Comparison of ENCODE assay signal across 22 cellular contexts in the genomic region with DNA sequence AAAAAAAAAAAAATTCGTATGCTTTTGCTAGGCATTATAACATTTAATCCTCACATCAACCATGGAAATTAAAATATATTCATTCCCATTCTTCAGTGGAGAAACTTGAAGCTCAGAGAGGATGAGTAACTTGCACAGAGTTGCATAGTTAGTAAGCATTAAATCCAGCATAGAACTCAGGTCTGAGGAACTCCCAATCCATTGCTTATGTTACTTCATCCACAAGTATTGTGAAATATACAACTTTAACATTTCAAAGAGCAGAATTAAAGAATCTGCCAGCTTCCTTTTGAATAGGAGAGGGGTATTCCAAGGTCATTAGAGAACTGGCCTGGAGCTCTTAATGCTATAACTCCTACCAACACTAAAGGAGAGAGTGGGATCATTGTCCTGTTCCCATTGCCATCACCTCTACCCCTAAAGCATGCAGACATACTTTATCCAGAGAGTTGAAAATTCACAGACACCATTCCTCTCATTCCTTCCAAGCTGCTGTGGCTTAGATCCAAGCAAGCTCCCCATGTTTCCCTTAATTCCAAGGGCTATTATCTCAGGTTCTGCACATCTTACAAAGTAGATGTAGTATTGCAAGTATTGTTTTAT.
DNase-seq lines count a peak whose midpoint lies in the region; ATAC-seq and TF ChIP-seq lines count a peak whose summit lies in the region.
"Had no signal": no experiment of that assay in that cellular context is flagged by ENCODE, and none has a peak within 500 bp of the region (broad histone marks: within the 10 kb centered on the region; RNA-seq: fewer than 3 reads in every experiment).

No MANE protein-coding gene starts in this region.

- no peak for TF ChIP-seq EP300 in gastroesophageal sphincter (IDR thresholded peaks at IDR 0.05)

- intact Hi-C loops in posterior cingulate gyrus (cut with DNase I): no loop called here

- H3K36me3 ChIP-seq in gastroesophageal sphincter: no peaks in the 10 kb centered on the region
- H3K36me3 ChIP-seq in muscle layer of duodenum (ENCODE audit: control insufficient read depth in 1 of 2, insufficient read depth in 2 of 2, low read length in 2 of 2): no peaks in the 10 kb centered on the region
- H3K36me3 ChIP-seq: stomach, upper lobe of right lung had no signal

- H3K27me3 ChIP-seq in gastroesophageal sphincter: no peaks in the 10 kb centered on the region
- no peaks in the 10 kb centered on the region for H3K27me3 ChIP-seq in muscle layer of duodenum (ENCODE audit: low read depth, low read length)
- H3K27me3 ChIP-seq: stomach, upper lobe of right lung had no signal

- TF ChIP-seq CTCF in choroid plexus epithelial cell (conservative IDR thresholded peaks at IDR 0.05; ENCODE audit: low read depth, low read length): no peak
- no peak for TF ChIP-seq CTCF in gastroesophageal sphincter (IDR thresholded peaks at IDR 0.05)

- DNase-seq in HCEC 1CT (peak; percentile 11), choroid plexus epithelial cell (ENCODE audit: low read depth) (peak; percentile 35), NCI-H2196 treated with DMSO at 0.1 percent for 48 hours (lab: John Stamatoyannopoulos, UW; ENCODE audit: unreplicated experiment) (no peak), posterior cingulate gyrus (no peak), ureter (ENCODE audit: low spot score) (no peak), ecto neural progenitor cell (ENCODE audit: low spot score) (no peak)
- DNase-seq: activated CD4-positive, alpha-beta T cell treated with anti-CD3 and anti-CD28 coated beads, Interleukin-2, amount 50 U/mL, for 4 hours; activated effector memory CD4-positive, alpha-beta T cell treated with anti-CD3 and anti-CD28 coated beads, Interleukin-2, amount 50 U/mL, for 16 hours; activated naive CD8-positive, alpha-beta T cell treated with anti-CD3 and anti-CD28 coated beads, Interleukin-2, amount 50 U/mL, for 24 hours; dermis blood vessel endothelial cell; DMS79; Karpas-422; NCI-H1105; NCI-H524; stimulated activated CD4-positive, alpha-beta T cell treated with anti-CD3 and anti-CD28 coated beads, Interleukin-4, amount 100 ng/mL, for 4 hours; stomach; T-helper 9 cell; upper lobe of right lung had no signal

- H3K27ac ChIP-seq in gastroesophageal sphincter (peak overlapping the region in 2 of 4 donors; percentile 46 to 49), muscle layer of duodenum (ENCODE audit: low read length) (peak overlapping the region; percentile 34)
- H3K27ac ChIP-seq: parathyroid adenoma, stomach, upper lobe of right lung had no signal

- peak; percentile 81 for ATAC-seq in gastroesophageal sphincter
- ATAC-seq: activated naive CD8-positive, alpha-beta T cell treated with anti-CD3 and anti-CD28 coated beads, Interleukin-2, amount 50 U/mL, for 24 hours; upper lobe of right lung; WTC11 had no signal

- 46% methylated on average over 1 of the region's 1 CpG; no CpG with 5 or more reads in 1 of the 2 donors for WGBS in gastroesophageal sphincter (ENCODE audit: low coverage in 1 of 2), 2 donors

- H3K4me3 ChIP-seq in choroid plexus epithelial cell (ENCODE audit: low read depth, low read length) (no peak overlapping the region), gastroesophageal sphincter (no peak overlapping the region), muscle layer of duodenum (ENCODE audit: low read depth in 1 of 2, low read length in 2 of 2) (no peak overlapping the region)
- H3K4me3 ChIP-seq: stomach, upper lobe of right lung had no signal

- H3K9me3 ChIP-seq in gastroesophageal sphincter: no peaks in the 10 kb centered on the region
- no peaks in the 10 kb centered on the region for H3K9me3 ChIP-seq in muscle layer of duodenum (ENCODE audit: control insufficient read depth in 1 of 2, low read length in 2 of 2)
- H3K9me3 ChIP-seq: stomach, upper lobe of right lung had no signal

- TF ChIP-seq POLR2A in gastroesophageal sphincter (IDR thresholded peaks at IDR 0.05): no peak

- H3K4me1 ChIP-seq in gastroesophageal sphincter: peaks cover 0 to 8% (median 0%) of the 10 kb centered on the region in 3 donors
- no peaks in the 10 kb centered on the region for H3K4me1 ChIP-seq in muscle layer of duodenum (ENCODE audit: control insufficient read depth in 1 of 2, insufficient read depth in 2 of 2, low read length in 2 of 2)
- H3K4me1 ChIP-seq: parathyroid adenoma, stomach, upper lobe of right lung had no signal

Comparison
In these comparisons a context has a peak if more than half of its experiments do, and no peak if none do; other contexts are left out.
1. DNase-seq: peak in HCEC 1CT (single experiment) and choroid plexus epithelial cell (single experiment); none in NCI-H2196 treated with DMSO at 0.1 percent for 48 hours (single experiment), posterior cingulate gyrus (0 of 10), ureter (single experiment) and ecto neural progenitor cell (single experiment).